ENCODE assay signal across 8 cellular contexts in genomic region chr12:81627336-81628189, GRCh38.
A peak's percentile ranks its signal among the peaks of the same experiment; 100 is the strongest.
DNase-seq lines count a peak whose midpoint lies in the region; ATAC-seq and TF ChIP-seq lines count a peak whose summit lies in the region.

No MANE protein-coding gene starts in this region.

- no peaks in the 10 kb centered on the region for H3K79me2 ChIP-seq in OCI-LY1 (ENCODE audit: insufficient read depth, low read length)
- no peaks in the 10 kb centered on the region for H3K79me2 ChIP-seq in parathyroid adenoma

- ATAC-seq in HG02870 (IDR thresholded peaks at IDR 0.05; ENCODE audit: unreplicated experiment), result no peak
- ATAC-seq in GM21526 (IDR thresholded peaks at IDR 0.05; ENCODE audit: low FRiP score, unreplicated experiment), result no peak

- H3K9me3 ChIP-seq in OCI-LY1 (ENCODE audit: low read length), result no peaks in the 10 kb centered on the region
- no peaks in the 10 kb centered on the region for H3K9me3 ChIP-seq in parathyroid adenoma (ENCODE audit: control insufficient read depth, low read length)

- H3K27ac ChIP-seq in OCI-LY1 (ENCODE audit: low read depth, low read length, poor library complexity, severe bottlenecking) (no peak overlapping the region), parathyroid adenoma (no peak overlapping the region)

- H3K4me2 ChIP-seq in OCI-LY1 (ENCODE audit: low read length) (no peak overlapping the region), parathyroid adenoma (ENCODE audit: low read length) (no peak overlapping the region)

- no peak overlapping the region for H3K9ac ChIP-seq in OCI-LY1 (ENCODE audit: low read length)
- no peak overlapping the region for H3K9ac ChIP-seq in parathyroid adenoma

- DNase-seq in CD1c-positive myeloid dendritic cell (ENCODE audit: extremely low spot score), result peak; percentile 25
- DNase-seq in HuH-7 (ENCODE audit: low spot score), result peak; percentile 40
- DNase-seq in endothelial cell (ENCODE audit: low spot score), result peak; percentile 23
- DNase-seq in activated naive CD4-positive, alpha-beta T cell treated with anti-CD3 and anti-CD28 coated beads, Interleukin-2, amount 50 U/mL, for 16 hours, result no peak

- no peak overlapping the region for H3K27ac Mint-ChIP-seq in endothelial cell (ENCODE audit: unreplicated experiment)

- no peak overlapping the region for H3K4me3 Mint-ChIP-seq in endothelial cell (ENCODE audit: unreplicated experiment)

- H3K9me2 ChIP-seq in OCI-LY1 (ENCODE audit: low read depth, low read length), result no peaks in the 10 kb centered on the region

- H3K4me3 ChIP-seq in OCI-LY1 (ENCODE audit: low read depth, low read length, poor library complexity, severe bottlenecking) (no peak overlapping the region), parathyroid adenoma (ENCODE audit: low read depth, low read length) (no peak overlapping the region)

- no peaks in the 10 kb centered on the region for H3K27me3 Mint-ChIP-seq in endothelial cell (ENCODE audit: unreplicated experiment)

- H3K36me3 ChIP-seq in OCI-LY1 (ENCODE audit: insufficient read depth, low read length) (no peaks in the 10 kb centered on the region), parathyroid adenoma (ENCODE audit: control insufficient read depth, insufficient read depth, low read length) (no peaks in the 10 kb centered on the region)

- no peaks in the 10 kb centered on the region for H3K4me1 ChIP-seq in OCI-LY1 (ENCODE audit: insufficient read depth, low read length, severe bottlenecking)
- no peaks in the 10 kb centered on the region for H3K4me1 ChIP-seq in parathyroid adenoma

- H4K20me1 ChIP-seq in OCI-LY1 (ENCODE audit: insufficient read depth, low read length), result no peaks in the 10 kb centered on the region

- H3K27me3 ChIP-seq in OCI-LY1 (ENCODE audit: insufficient read depth, low read length) (no peaks in the 10 kb centered on the region), parathyroid adenoma (ENCODE audit: control insufficient read depth, insufficient read depth, low read length) (no peaks in the 10 kb centered on the region)

- H3K4me1 Mint-ChIP-seq in endothelial cell (ENCODE audit: unreplicated experiment), result no peaks in the 10 kb centered on the region

- no peaks in the 10 kb centered on the region for H3K36me3 Mint-ChIP-seq in endothelial cell (ENCODE audit: low read depth, unreplicated experiment)

- TF ChIP-seq CTCF in OCI-LY1 (IDR thresholded peaks at IDR 0.05; ENCODE audit: low read length) (peak; percentile 65; the same call in 1 of the 2 replicates), endothelial cell (IDR thresholded peaks at IDR 0.05; ENCODE audit: unreplicated experiment) (peak; percentile 78), parathyroid adenoma (IDR thresholded peaks at IDR 0.05) (peak; percentile 33)

- no peaks in the 10 kb centered on the region for H3K9me3 Mint-ChIP-seq in endothelial cell (ENCODE audit: unreplicated experiment)

- H2AFZ ChIP-seq in OCI-LY1 (ENCODE audit: low read length) (no peak overlapping the region), parathyroid adenoma (no peak overlapping the region)

- H3F3A ChIP-seq in OCI-LY1 (ENCODE audit: insufficient read depth, low read length), result no peaks in the 10 kb centered on the region
